8 cellular contexts compared by ENCODE assay signal in genomic region chr16:1771072-1771863, GRCh38. TPM values are rescaled to one million over a fixed set of nuclear protein-coding genes. Genes with fewer than 3 reads are reported as not detected.
DNase-seq lines count a peak whose midpoint lies in the region; ATAC-seq and TF ChIP-seq lines count a peak whose summit lies in the region.

Gene NME3 (minus strand): TSS chr16:1771543. CDS start chr16:1771534, 9 bp downstream.

- peaks cover 29% of the 10 kb centered on the region for H3K4me1 ChIP-seq in Karpas-422 (ENCODE audit: low read length)
- H3K4me1 ChIP-seq in breast epithelium, result peaks cover 16 to 25% of the 10 kb centered on the region in 2 donors

- no peak for TF ChIP-seq CTCF in WI38 (IDR thresholded peaks at IDR 0.05; ENCODE audit: low read depth, low read length)
- no peak for TF ChIP-seq CTCF in breast epithelium (IDR thresholded peaks at IDR 0.05)

- peaks cover 49% of the 10 kb centered on the region for H3K79me2 ChIP-seq in Karpas-422 (ENCODE audit: low read length)

- ATAC-seq in GM21360 (IDR thresholded peaks at IDR 0.05; ENCODE audit: unreplicated experiment), result no peak
- ATAC-seq in HG03565 (IDR thresholded peaks at IDR 0.05; ENCODE audit: unreplicated experiment), result no peak

- H2AFZ ChIP-seq in Karpas-422 (ENCODE audit: low read length), result no peak within 1 kb of the TSS

- H4K20me1 ChIP-seq in Karpas-422 (ENCODE audit: insufficient read depth, low read depth, low read length), result peaks cover 17% of the 10 kb centered on the region

- H3K4me2 ChIP-seq in Karpas-422 (ENCODE audit: low read depth, low read length, poor library complexity, severe bottlenecking), result peak within 1 kb of the TSS; percentile 97

- H3K36me3 ChIP-seq in Karpas-422 (ENCODE audit: insufficient read depth, low read length) (peaks cover 2% of the 10 kb centered on the region), breast epithelium (no peaks in the 10 kb centered on the region)

- DNase-seq in Karpas-422 (peak; percentile 91), breast epithelium (ENCODE audit: low spot score in 2 of 2) (peak; percentile 65 to 79), iPS-NIHi11 (ENCODE audit: low spot score) (peak; percentile 82)

- TF ChIP-seq POLR2A in GM10847 (IDR thresholded peaks at IDR 0.05; ENCODE audit: extremely low read depth, insufficient read length) (peak; percentile 22), breast epithelium (IDR thresholded peaks at IDR 0.05) (no peak)

- H3K9me2 ChIP-seq in Karpas-422 (replicated peaks; ENCODE audit: insufficient read depth, low read length), result no peaks in the 10 kb centered on the region

- peak within 1 kb of the TSS; percentile 93 for H3K9ac ChIP-seq in Karpas-422 (ENCODE audit: low read length)

- H3K27me3 ChIP-seq in Karpas-422 (ENCODE audit: low read length) (no peaks in the 10 kb centered on the region), breast epithelium (no peaks in the 10 kb centered on the region)

- H3K9me3 ChIP-seq in Karpas-422 (ENCODE audit: low read length) (no peaks in the 10 kb centered on the region), breast epithelium (no peaks in the 10 kb centered on the region)

- H3K27ac ChIP-seq in Karpas-422 (ENCODE audit: low read length) (peak within 1 kb of the TSS; percentile 68), breast epithelium (peak within 1 kb of the TSS; percentile 51 to 69), skin epidermis (peak within 1 kb of the TSS; percentile 64 to 99 (median 94))

- peak within 1 kb of the TSS; percentile 86 for H3K4me3 ChIP-seq in Karpas-422 (ENCODE audit: low read length)
- peak within 1 kb of the TSS; percentile 87 for H3K4me3 ChIP-seq in WI38 (ENCODE audit: low read depth, low read length)
- H3K4me3 ChIP-seq in breast epithelium, result peak within 1 kb of the TSS; percentile 91 to 97 (median 94)
- H3K4me3 ChIP-seq in skin epidermis, result peak within 1 kb of the TSS; percentile 68 to 98 (median 86)

- intact Hi-C loops in breast epithelium (cut with DNase I; ENCODE audit: low total_unique reads), result no loop called here

RNA-seq across cellular contexts. Expression of gene NME3, which starts in this region (rescaled TPM):
- 35.9 and 83.0 TPM in 2 replicates for total RNA-seq in Karpas-422 (2014; rRNA removed; shearing (Covaris generic); ENCODE audit: low replicate concordance)
- 100 to 1,000 TPM in 2 of 3 donors, 10 to 100 TPM in 1; 86.6 to 119 (median 115) TPM for total RNA-seq in breast epithelium
